Comparison of ENCODE assay signal across 27 cellular contexts in genomic region chr17:21174186-21174585, GRCh38. TPM values are rescaled to one million over a fixed set of nuclear protein-coding genes. Genes with fewer than 3 reads are reported as not detected.
DNase-seq lines count a peak whose midpoint lies in the region; ATAC-seq, FAIRE-seq and TF ChIP-seq lines count a peak whose summit lies in the region.
"Had no signal": no experiment of that assay in that cellular context is flagged by ENCODE, and none has a peak within 500 bp of the region (broad histone marks: within the 10 kb centered on the region; RNA-seq: fewer than 3 reads in every experiment).

No MANE protein-coding gene starts in this region.

- no peak overlapping the region for H3K9ac ChIP-seq in liver (ENCODE audit: low read depth in 1 of 2, low read length in 2 of 2)
- no peak overlapping the region for H3K9ac ChIP-seq in HepG2 (ENCODE audit: insufficient read depth, low read depth, low read length)
- H3K9ac ChIP-seq: parathyroid adenoma had no signal

- ATAC-seq in HepG2 (no peak), sciatic nerve (peak; percentile 61), mucosa of descending colon (no peak)
- ATAC-seq: activated naive CD4-positive, alpha-beta T cell treated with anti-CD3 and anti-CD28 coated beads, Interleukin-2, amount 50 U/mL, for 72 hours; activated T-cell treated with anti-CD3 and anti-CD28 coated beads, Interleukin-2, amount 50 U/mL, for 4 hours; body of pancreas; natural killer cell; Panc1 had no signal

- no peak for FAIRE-seq in HepG2 (lab: Jason Lieb, UNC)
- FAIRE-seq: endometrium had no signal

- H3K79me2 ChIP-seq in HepG2 (ENCODE audit: insufficient read depth, low read length), result no peaks in the 10 kb centered on the region
- H3K79me2 ChIP-seq: hepatocyte, parathyroid adenoma had no signal

- H3K9me3 ChIP-seq in liver (ENCODE audit: control insufficient read depth in 4 of 4, low read length in 3 of 4), result no peaks in the 10 kb centered on the region
- no peaks in the 10 kb centered on the region for H3K9me3 ChIP-seq in HepG2 (ENCODE audit: low read length)
- H3K9me3 ChIP-seq in left ventricle myocardium inferior (replicated peaks), result no peaks in the 10 kb centered on the region
- H3K9me3 ChIP-seq in mucosa of descending colon, result no peaks in the 10 kb centered on the region
- H3K9me3 ChIP-seq: body of pancreas, colonic mucosa, SJSA1, uterus had no signal

- H3K4me1 ChIP-seq in liver (ENCODE audit: control insufficient read depth in 4 of 4, insufficient read depth in 4 of 4, low read length in 3 of 4), result peaks cover 0 to 7% (median 3%) of the 10 kb centered on the region in 4 donors
- H3K4me1 ChIP-seq in HepG2 (ENCODE audit: insufficient read depth, low read length), result no peaks in the 10 kb centered on the region
- peaks cover 58% of the 10 kb centered on the region for H3K4me1 ChIP-seq in left ventricle myocardium inferior
- H3K4me1 ChIP-seq in mucosa of descending colon (ENCODE audit: low read depth), result no peaks in the 10 kb centered on the region
- H3K4me1 ChIP-seq: colonic mucosa, parathyroid adenoma, SJSA1 had no signal

- no TSS peak for BruUV-seq in HepG2 (replicated peaks; lab: Mats Ljungman, UMichigan)

- no peaks in the 10 kb centered on the region for H4K20me1 ChIP-seq in HepG2 (ENCODE audit: insufficient read depth, low read length)

- TF ChIP-seq RAD21 in liver (IDR thresholded peaks at IDR 0.05) (no peak), HepG2 (CRISPR knock-in tag; IDR thresholded peaks at IDR 0.05) (no peak)

- no peak overlapping the region for H3K27ac ChIP-seq in liver (ENCODE audit: low read depth in 1 of 2, low read length in 2 of 2)
- no peak overlapping the region for H3K27ac ChIP-seq in HepG2 (ENCODE audit: extremely low read length, insufficient read depth, low read length)
- peak overlapping the region; percentile 73 for H3K27ac ChIP-seq in left ventricle myocardium inferior (replicated peaks)
- H3K27ac ChIP-seq: body of pancreas, colonic mucosa, hepatocyte, parathyroid adenoma, SJSA1 had no signal

- CTCF ChIA-PET in HepG2 (lab: Yijun Ruan, JAX; ENCODE audit: low intra/inter-chr PET ratio, low total read pairs), result no interaction called here

- DNase-seq in HepG2 (ENCODE audit: low spot score), result no peak
- no peak for DNase-seq in left ventricle myocardium inferior
- peak; percentile 40 for DNase-seq in sciatic nerve (ENCODE audit: low spot score)
- no peak for DNase-seq in stimulated activated CD4-positive, alpha-beta T cell treated with anti-CD3 and anti-CD28 coated beads, Interleukin-4, amount 100 ng/mL, for 4 hours
- DNase-seq in activated CD8-positive, alpha-beta memory T cell treated with anti-CD3 and anti-CD28 coated beads for 24 hours, result no peak
- DNase-seq in mucosa of descending colon, result no peak
- no peak for DNase-seq in NCI-H2227 (lab: John Stamatoyannopoulos, UW; ENCODE audit: unreplicated experiment)
- DNase-seq: ACHN; activated CD4-positive, alpha-beta memory T cell treated with anti-CD3 and anti-CD28 coated beads for 36 hours; activated CD4-positive, CD25-positive, alpha-beta regulatory T cell; activated T-cell treated with anti-CD3 and anti-CD28 coated beads, Interleukin-2, amount 50 U/mL, for 4 hours; body of pancreas; C1 segment of cervical spinal cord; Calu3; colonic mucosa; natural killer cell; NCI-H1092; NCI-H510A; T-helper 2 cell had no signal

- WGBS in liver, result 94% methylated on average over 8 of the region's 8 CpGs
- 95% methylated on average over 8 of the region's 8 CpGs for WGBS in HepG2 (ENCODE audit: low lambda C conversion rate)

- H3K4me2 ChIP-seq in HepG2 (ENCODE audit: low read depth, low read length), result no peak overlapping the region
- H3K4me2 ChIP-seq: hepatocyte had no signal

- no peak overlapping the region for H2AFZ ChIP-seq in HepG2 (ENCODE audit: low read length)
- H2AFZ ChIP-seq: hepatocyte, parathyroid adenoma had no signal

- H3K4me3 ChIP-seq in liver (ENCODE audit: low read depth in 1 of 3, low read length in 3 of 3), result no peak overlapping the region
- no peak overlapping the region for H3K4me3 ChIP-seq in HepG2 (replicated peaks in 1 of 3; ENCODE audit: insufficient read depth in 1 of 3, low read depth in 2 of 3, low read length in 3 of 3)
- no peak overlapping the region for H3K4me3 ChIP-seq in left ventricle myocardium inferior
- H3K4me3 ChIP-seq in mucosa of descending colon, result no peak overlapping the region
- H3K4me3 ChIP-seq: body of pancreas, colonic mucosa, hepatocyte, SJSA1, uterus had no signal

- POLR2A ChIA-PET in HepG2 (lab: Yijun Ruan, JAX), result no interaction called here

- H3K36me3 ChIP-seq in liver (ENCODE audit: control insufficient read depth in 4 of 4, insufficient read depth in 3 of 4, low read depth in 1 of 4, low read length in 3 of 4) (peaks cover 0 to 8% (median 2%) of the 10 kb centered on the region in 4 donors), HepG2 (replicated peaks in 1 of 2; ENCODE audit: control insufficient read depth in 1 of 2, insufficient read depth in 2 of 2, low read length in 2 of 2) (peaks cover 4 to 26% of the 10 kb centered on the region in 2 experiments; a peak in 4 of 5 replicates), left ventricle myocardium inferior (peaks cover 33% of the 10 kb centered on the region), mucosa of descending colon (ENCODE audit: low read depth) (no peaks in the 10 kb centered on the region)
- H3K36me3 ChIP-seq: colonic mucosa, uterus had no signal

- TF ChIP-seq CTCF in liver (IDR thresholded peaks at IDR 0.05; ENCODE audit: low read depth, low read length, missing input control) (no peak), HepG2 (CRISPR knock-in tag; IDR thresholded peaks at IDR 0.05) (no peak), left ventricle myocardium inferior (IDR thresholded peaks at IDR 0.05; ENCODE audit: borderline replicate concordance) (no peak), mucosa of descending colon (IDR thresholded peaks at IDR 0.05) (no peak)

- H3K27me3 ChIP-seq in liver (ENCODE audit: control insufficient read depth in 4 of 4, insufficient read depth in 4 of 4, low read length in 3 of 4) (no peaks in the 10 kb centered on the region), HepG2 (ENCODE audit: control insufficient read depth in 1 of 2, insufficient read depth in 2 of 2, low read length in 2 of 2) (no peaks in the 10 kb centered on the region), left ventricle myocardium inferior (ENCODE audit: low read depth) (no peaks in the 10 kb centered on the region)
- H3K27me3 ChIP-seq: body of pancreas, colonic mucosa, hepatocyte, SJSA1, uterus had no signal

- TF ChIP-seq POLR2A in HepG2 (IDR thresholded peaks at IDR 0.05; ENCODE audit: insufficient read depth in 1 of 2, low read depth in 2 of 2, low read length in 2 of 2), result no peak

- TF ChIP-seq EP300 in HepG2 (IDR thresholded peaks at IDR 0.05; ENCODE audit: low read depth in 2 of 2, low read length in 2 of 2), result no peak
- no peak for TF ChIP-seq EP300 in HepG2 (CRISPR knock-in tag; IDR thresholded peaks at IDR 0.05; ENCODE audit: borderline replicate concordance)

- intact Hi-C loops in HepG2 (cut with micrococcal nuclease; ENCODE audit: unreplicated experiment), result no loop called here
- intact Hi-C loops in left ventricle myocardium inferior (cut with micrococcal nuclease), result no loop called here
- intact Hi-C loops in sciatic nerve (cut with DNase I), result no loop called here
- intact Hi-C loops in mucosa of descending colon (cut with DNase I, micrococcal nuclease), result no loop called here

- in situ Hi-C loops in HepG2 (cut with HindIII; ENCODE audit: extremely low pct_ligation_motif_present, low pct_unique_long_range_greater_than_20kb), result no loop called here

RNA-seq across cellular contexts. Expression of gene TMEM11, which starts 39.8 kb away (rescaled TPM):
- total RNA-seq in liver (10 to 100 TPM in 1 of 2 donors, 1 to 10 TPM in 1; 9.3 to 10.2 TPM), HepG2 (2016; rRNA removed; fragmentation: Illumina TruSeq; extraction: Trizol) (18.7 and 21.3 TPM in 2 replicates), left ventricle myocardium inferior (39.7 TPM), sciatic nerve (16.6 TPM), mucosa of descending colon (10 to 100 TPM; 25.7 to 34.4 (median 27.1) TPM)
- polyA plus RNA-seq in liver (10 to 100 TPM; 13.0 to 20.8 TPM), HepG2 (2011; rRNA removed) (32.0 and 35.0 TPM in 2 replicates)
- 9.9 and 11.5 TPM in 2 replicates for total RNA-seq in HepG2 (2016; cell fraction: cytosol; rRNA removed; fragmentation: Illumina TruSeq; extraction: Trizol; ENCODE audit: low read depth)
- 20.7 and 24.9 TPM in 2 replicates for total RNA-seq in HepG2 (2016; cell fraction: insoluble cytoplasmic fraction; rRNA removed; fragmentation: Illumina TruSeq; extraction: Trizol)
- total RNA-seq in HepG2 (2016; cell fraction: membrane; rRNA removed; fragmentation: Illumina TruSeq; extraction: Trizol), result 17.5 and 20.5 TPM in 2 replicates
- total RNA-seq in HepG2 (2016; cell fraction: nucleus; rRNA removed; fragmentation: Illumina TruSeq; extraction: Trizol), result 9.0 and 12.7 TPM in 2 replicates
- 31.7 and 43.1 TPM in 2 replicates for polyA plus RNA-seq in HepG2 (2011; cell fraction: cytosol; rRNA removed)
- 16.5 and 21.3 TPM in 2 replicates for polyA plus RNA-seq in HepG2 (2011; cell fraction: nucleus; rRNA removed)
- 13.9 and 16.5 TPM in 2 replicates for polyA plus RNA-seq in HepG2 (2012)
- 13.0 and 15.6 TPM in 2 replicates for polyA plus RNA-seq in HepG2 (2016; cell fraction: cytosol; fragmentation: Illumina TruSeq; extraction: Trizol; ENCODE audit: low read depth)
- polyA plus RNA-seq in HepG2 (2016; cell fraction: insoluble cytoplasmic fraction; fragmentation: Illumina TruSeq; extraction: Trizol; ENCODE audit: low read depth), result 37.7 and 39.9 TPM in 2 replicates
- polyA plus RNA-seq in HepG2 (2016; cell fraction: membrane; fragmentation: Illumina TruSeq; extraction: Trizol; ENCODE audit: low read depth), result 19.7 and 22.0 TPM in 2 replicates
- 23.0 and 24.2 TPM in 2 replicates for polyA plus RNA-seq in HepG2 (2016; cell fraction: nucleus; fragmentation: Illumina TruSeq; extraction: Trizol; ENCODE audit: insufficient read depth, low read depth)
- polyA minus RNA-seq in HepG2 (2011; rRNA and poly(A)+ RNA removed; ENCODE audit: low replicate concordance), result 49.2 and 83.5 TPM in 2 replicates
- 17.7 and 20.0 TPM in 2 replicates for polyA minus RNA-seq in HepG2 (2011; cell fraction: cytosol; rRNA and poly(A)+ RNA removed)
- 18.2 and 22.5 TPM in 2 replicates for polyA minus RNA-seq in HepG2 (2011; cell fraction: nucleus; rRNA and poly(A)+ RNA removed)

RNA-seq across cellular contexts. Expression of gene DHRS7B, which starts 47.4 kb away (rescaled TPM):
- total RNA-seq in liver (10 to 100 TPM; 18.3 to 21.9 TPM), HepG2 (2016; rRNA removed; fragmentation: Illumina TruSeq; extraction: Trizol) (24.3 and 35.8 TPM in 2 replicates), left ventricle myocardium inferior (33.4 TPM), sciatic nerve (17.1 TPM), mucosa of descending colon (10 to 100 TPM; 21.9 to 34.0 (median 30.2) TPM)
- polyA plus RNA-seq in liver (10 to 100 TPM; 14.3 to 19.1 TPM), HepG2 (2011; rRNA removed) (20.0 TPM in 2 replicates)
- total RNA-seq in HepG2 (2016; cell fraction: cytosol; rRNA removed; fragmentation: Illumina TruSeq; extraction: Trizol; ENCODE audit: low read depth), result 7.6 and 9.8 TPM in 2 replicates
- total RNA-seq in HepG2 (2016; cell fraction: insoluble cytoplasmic fraction; rRNA removed; fragmentation: Illumina TruSeq; extraction: Trizol), result 24.4 and 36.0 TPM in 2 replicates
- total RNA-seq in HepG2 (2016; cell fraction: membrane; rRNA removed; fragmentation: Illumina TruSeq; extraction: Trizol), result 13.4 and 15.9 TPM in 2 replicates
- 20.1 and 30.9 TPM in 2 replicates for total RNA-seq in HepG2 (2016; cell fraction: nucleus; rRNA removed; fragmentation: Illumina TruSeq; extraction: Trizol)
- 29.5 and 34.2 TPM in 2 replicates for polyA plus RNA-seq in HepG2 (2011; cell fraction: cytosol; rRNA removed)
- polyA plus RNA-seq in HepG2 (2011; cell fraction: nucleus; rRNA removed), result 11.5 and 13.2 TPM in 2 replicates
- 14.5 and 16.7 TPM in 2 replicates for polyA plus RNA-seq in HepG2 (2012)
- polyA plus RNA-seq in HepG2 (2016; cell fraction: cytosol; fragmentation: Illumina TruSeq; extraction: Trizol; ENCODE audit: low read depth), result 6.8 and 7.5 TPM in 2 replicates
- polyA plus RNA-seq in HepG2 (2016; cell fraction: insoluble cytoplasmic fraction; fragmentation: Illumina TruSeq; extraction: Trizol; ENCODE audit: low read depth), result 15.5 and 21.7 TPM in 2 replicates
- 9.3 and 10.7 TPM in 2 replicates for polyA plus RNA-seq in HepG2 (2016; cell fraction: membrane; fragmentation: Illumina TruSeq; extraction: Trizol; ENCODE audit: low read depth)
- 32.6 and 37.8 TPM in 2 replicates for polyA plus RNA-seq in HepG2 (2016; cell fraction: nucleus; fragmentation: Illumina TruSeq; extraction: Trizol; ENCODE audit: insufficient read depth, low read depth)
- 57.3 and 60.6 TPM in 2 replicates for polyA minus RNA-seq in HepG2 (2011; rRNA and poly(A)+ RNA removed; ENCODE audit: low replicate concordance)
- 9.6 and 11.4 TPM in 2 replicates for polyA minus RNA-seq in HepG2 (2011; cell fraction: cytosol; rRNA and poly(A)+ RNA removed)
- polyA minus RNA-seq in HepG2 (2011; cell fraction: nucleus; rRNA and poly(A)+ RNA removed), result 9.2 and 9.7 TPM in 2 replicates
